In the genomic region with DNA sequence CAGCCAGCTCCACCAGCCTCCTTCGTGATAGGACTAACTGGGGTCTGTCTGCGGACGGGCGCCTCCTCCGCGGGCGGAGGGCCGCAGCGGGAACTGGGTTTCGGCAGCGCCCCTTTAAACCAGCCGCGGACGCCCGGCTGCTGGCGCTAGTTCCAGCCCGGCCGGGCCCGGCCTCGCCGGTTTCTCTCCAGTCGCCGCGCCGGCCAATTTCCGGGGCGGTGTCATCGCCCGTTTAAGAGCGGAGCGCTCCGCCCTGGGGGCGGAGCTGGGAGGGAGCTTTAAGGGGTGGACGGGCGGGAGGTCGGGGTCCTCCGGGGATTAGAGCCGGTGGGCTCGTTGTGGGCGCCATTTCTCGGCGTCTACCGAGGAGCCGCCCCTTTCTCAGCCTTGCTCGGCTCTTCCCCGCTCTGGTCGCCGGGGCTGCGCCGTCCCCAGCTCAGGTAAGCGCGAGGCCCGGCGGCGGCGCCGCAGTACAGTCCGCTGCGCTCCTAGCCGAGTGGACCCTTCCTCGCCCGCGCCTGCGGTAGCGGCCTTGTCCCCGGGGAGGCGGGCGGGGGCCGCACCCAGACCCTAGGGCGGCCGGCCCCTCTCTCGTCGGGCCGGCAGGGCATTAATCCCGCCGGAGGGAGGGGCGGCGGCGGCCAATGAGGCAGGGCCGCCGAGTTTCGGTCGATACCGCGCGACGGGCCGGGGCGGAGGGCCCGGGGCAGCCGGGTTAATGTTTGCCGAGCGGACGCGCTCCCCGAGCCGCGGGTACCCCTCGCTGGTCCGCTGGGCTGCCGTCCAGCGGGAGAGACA, we compare ENCODE assay signal across 8 cellular contexts. TPM values are rescaled to one million over a fixed set of nuclear protein-coding genes. Genes with fewer than 3 reads are reported as not detected.
A peak's percentile ranks its signal among the peaks of the same experiment; 100 is the strongest.
DNase-seq lines count a peak whose midpoint lies in the region; ATAC-seq and TF ChIP-seq lines count a peak whose summit lies in the region.

A gene (plus strand): TSS at position 307 of the 798 bp plus-strand sequence. CDS start 6,008 bp downstream, outside the sequence.

- H3K9ac ChIP-seq in adipocyte (ENCODE audit: low read length), result peak within 1 kb of the TSS; percentile 85

- no peak for TF ChIP-seq EP300 in upper lobe of left lung (IDR thresholded peaks at IDR 0.05)

- H3K36me3 ChIP-seq in adipocyte (ENCODE audit: control insufficient read depth, insufficient read depth, low read length, severe bottlenecking) (no peaks in the 10 kb centered on the region), heart right ventricle (no peaks in the 10 kb centered on the region), upper lobe of left lung (no peaks in the 10 kb centered on the region)

- H3K4me3 ChIP-seq in adipocyte (ENCODE audit: low read length) (peak within 1 kb of the TSS; percentile 93), heart right ventricle (peak within 1 kb of the TSS; percentile 57 to 98 (median 94)), upper lobe of left lung (peak within 1 kb of the TSS; percentile 68 to 96 (median 80))

- peak; percentile 88 for DNase-seq in GM10266 (ENCODE audit: extremely low spot score)
- DNase-seq in NCI-H1105 (lab: John Stamatoyannopoulos, UW), result peak; percentile 91
- DNase-seq in SW 1271 (lab: John Stamatoyannopoulos, UW), result peak; percentile 77 to 82
- peak; percentile 98 for DNase-seq in adipocyte (ENCODE audit: low read depth)
- DNase-seq in heart right ventricle, result peak; percentile 89 to 95
- DNase-seq in posterior vena cava (ENCODE audit: low spot score), result peak; percentile 97
- DNase-seq in upper lobe of left lung, result peak; percentile 94 to 98

- WGBS in heart right ventricle, 2 donors, result 0 to 1% methylated on average over 96 to 102 of the region's 102 CpGs
- WGBS in upper lobe of left lung, 2 donors, result 0 to 1% methylated on average over 29 to 42 of the region's 102 CpGs

- H3K9me3 ChIP-seq in adipocyte (ENCODE audit: control insufficient read depth, low read length), result no peaks in the 10 kb centered on the region
- no peaks in the 10 kb centered on the region for H3K9me3 ChIP-seq in heart right ventricle
- H3K9me3 ChIP-seq in upper lobe of left lung, result no peaks in the 10 kb centered on the region

- ATAC-seq in HG02623 (IDR thresholded peaks at IDR 0.05; ENCODE audit: unreplicated experiment) (peak; percentile 94), heart right ventricle (peak; percentile 97 to 99 (median 99)), upper lobe of left lung (ENCODE audit: low FRiP score in 2 of 2) (peak; percentile 96 to 99)

- peak in 3 of 4 donors; percentile 64 to 89 (median 77) for TF ChIP-seq POLR2A in upper lobe of left lung (IDR thresholded peaks at IDR 0.05)

- peak within 1 kb of the TSS; percentile 70 to 90 (median 86) for H3K27ac ChIP-seq in heart right ventricle
- H3K27ac ChIP-seq in upper lobe of left lung, result peak within 1 kb of the TSS; percentile 88 to 92 (median 91)

- H3K4me1 ChIP-seq in adipocyte (ENCODE audit: control insufficient read depth, insufficient read depth, low read length) (peaks cover 16% of the 10 kb centered on the region), heart right ventricle (peaks cover 0 to 26% (median 7%) of the 10 kb centered on the region in 9 donors), upper lobe of left lung (peaks cover 0 to 10% (median 7%) of the 10 kb centered on the region in 4 donors)

- intact Hi-C loops in heart right ventricle (cut with DNase I) (loop anchor here in 1 of 10 donors (10.0 kb wide), 2 partner anchors 162 to 258 kb away; a partner anchor contains a TSS), posterior vena cava (cut with DNase I) (no loop called here)

- H3K27me3 ChIP-seq in adipocyte (replicated peaks; ENCODE audit: control insufficient read depth, insufficient read depth, low read length), result no peaks in the 10 kb centered on the region
- H3K27me3 ChIP-seq in heart right ventricle, result peaks cover 0 to 9% (median 0%) of the 10 kb centered on the region in 7 donors
- H3K27me3 ChIP-seq in upper lobe of left lung, result no peaks in the 10 kb centered on the region

- no peak for TF ChIP-seq CTCF in GM10266 (IDR thresholded peaks at IDR 0.05; ENCODE audit: control insufficient read depth, insufficient read depth, low read depth, missing control alignments)
- TF ChIP-seq CTCF in heart right ventricle (IDR thresholded peaks at IDR 0.05), result peak in 3 of 9 donors; percentile 5 to 28 (median 15)
- TF ChIP-seq CTCF in upper lobe of left lung (IDR thresholded peaks at IDR 0.05), result peak in 2 of 6 experiments; percentile 12 to 16

RNA-seq across cellular contexts. Expression of the gene that starts here (rescaled TPM):
- total RNA-seq in heart right ventricle (10 to 100 TPM in 9 of 10 donors, 1 to 10 TPM in 1; 8.4 to 18.8 (median 14.3) TPM), posterior vena cava (10 to 100 TPM; 11.5 to 16.1 TPM), upper lobe of left lung (100 to 1,000 TPM in 3 of 6 donors, 10 to 100 TPM in 3; 53.0 to 182 (median 92.3) TPM)
- polyA plus RNA-seq in heart right ventricle, result 1 to 10 TPM; 3.8 to 4.2 TPM

Comparison
In these comparisons a context has a peak if more than half of its experiments do, and no peak if none do; other contexts are left out.
1. Peak in every context shown above with its lines: DNase-seq, ATAC-seq, H3K4me3 ChIP-seq and H3K27ac ChIP-seq.